Comparison of ENCODE assay signal across 23 cellular contexts in genomic region chr12:96444403-96444802, GRCh38. TPM values are rescaled to one million over a fixed set of nuclear protein-coding genes. Genes with fewer than 3 reads are reported as not detected.
DNase-seq lines count a peak whose midpoint lies in the region; ATAC-seq, FAIRE-seq and TF ChIP-seq lines count a peak whose summit lies in the region.
"Had no signal": no experiment of that assay in that cellular context is flagged by ENCODE, and none has a peak within 500 bp of the region (broad histone marks: within the 10 kb centered on the region; RNA-seq: fewer than 3 reads in every experiment).

No MANE protein-coding gene starts in this region.

- no peak overlapping the region for H3K4me3 Mint-ChIP-seq in activated naive CD8-positive, alpha-beta T cell
- H3K4me3 Mint-ChIP-seq in activated naive CD8-positive, alpha-beta T cell treated with anti-CD3 and anti-CD28 coated beads, Interleukin-2, amount 50 U/mL, for 24 hours: no peak overlapping the region
- peak overlapping the region; percentile 54 for H3K4me3 Mint-ChIP-seq in stimulated activated effector memory CD8-positive, alpha-beta T cell treated with anti-CD3 and anti-CD28 coated beads, Interleukin-12 subunit alpha, Interleukin-12 subunit beta, amount 100 ng/mL, for 72 hours
- H3K4me3 Mint-ChIP-seq: IgD-negative memory B cell, mesothelial cell of epicardium, neural crest cell had no signal

- POLR2A ChIA-PET in RWPE1 (lab: Yijun Ruan, JAX; ENCODE audit: low non-redundant PET) (no interaction called here), endothelial cell of umbilical vein (lab: Charles Lee) (interaction anchor here (0.7 to 4.9 kb wide), 5 partner anchors 8 to 45 kb away, joined by 3 to 85 read pairs (median 31); partner anchors contain the start of gene CDK17)

- H3K27ac ChIP-seq in RWPE1: peak overlapping the region; percentile 76
- peak overlapping the region; percentile 96 for H3K27ac ChIP-seq in endothelial cell of umbilical vein (ENCODE audit: insufficient read depth, low read depth, low read length)
- H3K27ac ChIP-seq: coronary artery had no signal

- no peak overlapping the region for H3K4me2 ChIP-seq in endothelial cell of umbilical vein (ENCODE audit: insufficient read depth, low read length)
- H3K4me2 ChIP-seq: smooth muscle cell had no signal

- no peak overlapping the region for H3K4me3 ChIP-seq in endothelial cell of umbilical vein (replicated peaks in 1 of 3; ENCODE audit: insufficient read depth in 1 of 3, low read depth in 1 of 3, low read length in 3 of 3)
- H3K4me3 ChIP-seq: coronary artery, psoas muscle, smooth muscle cell had no signal

- peaks cover 57% of the 10 kb centered on the region for H3K4me1 ChIP-seq in endothelial cell of umbilical vein (ENCODE audit: control insufficient read depth, extremely low read depth, insufficient read depth, low read length)
- H3K4me1 ChIP-seq: psoas muscle had no signal

- H3K27ac Mint-ChIP-seq in activated naive CD8-positive, alpha-beta T cell: peak overlapping the region; percentile 41
- no peak overlapping the region for H3K27ac Mint-ChIP-seq in activated naive CD8-positive, alpha-beta T cell treated with anti-CD3 and anti-CD28 coated beads, Interleukin-2, amount 50 U/mL, for 24 hours
- no peak overlapping the region for H3K27ac Mint-ChIP-seq in stimulated activated effector memory CD8-positive, alpha-beta T cell treated with anti-CD3 and anti-CD28 coated beads, Interleukin-12 subunit alpha, Interleukin-12 subunit beta, amount 100 ng/mL, for 72 hours
- H3K27ac Mint-ChIP-seq: mesothelial cell of epicardium had no signal

- no peaks in the 10 kb centered on the region for H3K9me3 Mint-ChIP-seq in activated naive CD8-positive, alpha-beta T cell (ENCODE audit: low read depth)
- H3K9me3 Mint-ChIP-seq in activated naive CD8-positive, alpha-beta T cell treated with anti-CD3 and anti-CD28 coated beads, Interleukin-2, amount 50 U/mL, for 24 hours: peaks cover 7% of the 10 kb centered on the region
- no peaks in the 10 kb centered on the region for H3K9me3 Mint-ChIP-seq in stimulated activated effector memory CD8-positive, alpha-beta T cell treated with anti-CD3 and anti-CD28 coated beads, Interleukin-12 subunit alpha, Interleukin-12 subunit beta, amount 100 ng/mL, for 72 hours
- H3K9me3 Mint-ChIP-seq: mesothelial cell of epicardium had no signal

- no peak for FAIRE-seq in endothelial cell of umbilical vein (lab: Jason Lieb, UNC)
- FAIRE-seq: endometrium had no signal

- dilution Hi-C loops in endothelial cell of umbilical vein (cut with MboI; ENCODE audit: extremely low pct_ligation_motif_present, low sequenced_read_pairs): no loop called here

- CTCF ChIA-PET in RWPE1 (lab: Yijun Ruan, JAX): no interaction called here
- CTCF ChIA-PET in endothelial cell of umbilical vein (lab: Charles Lee): interaction anchor here (2.6 to 4.3 kb wide), 3 partner anchors 44 to 72 kb away, joined by 14 to 52 read pairs (median 25); partner anchors contain the start of gene CDK17

- H3K9me3 ChIP-seq in endothelial cell of umbilical vein (replicated peaks; ENCODE audit: control insufficient read depth, insufficient read depth, low read length): no peaks in the 10 kb centered on the region
- H3K9me3 ChIP-seq: psoas muscle had no signal

- no peaks in the 10 kb centered on the region for H3K27me3 Mint-ChIP-seq in activated naive CD8-positive, alpha-beta T cell
- H3K27me3 Mint-ChIP-seq in activated naive CD8-positive, alpha-beta T cell treated with anti-CD3 and anti-CD28 coated beads, Interleukin-2, amount 50 U/mL, for 24 hours: no peaks in the 10 kb centered on the region

- no peak for TF ChIP-seq POLR2A in endothelial cell of umbilical vein (IDR thresholded peaks at IDR 0.05; ENCODE audit: low read depth, low read length)

- H3K4me1 Mint-ChIP-seq in activated naive CD8-positive, alpha-beta T cell (ENCODE audit: low read depth): peaks cover 45% of the 10 kb centered on the region
- peaks cover 49% of the 10 kb centered on the region for H3K4me1 Mint-ChIP-seq in activated naive CD8-positive, alpha-beta T cell treated with anti-CD3 and anti-CD28 coated beads, Interleukin-2, amount 50 U/mL, for 24 hours
- peaks cover 32% of the 10 kb centered on the region for H3K4me1 Mint-ChIP-seq in stimulated activated effector memory CD8-positive, alpha-beta T cell treated with anti-CD3 and anti-CD28 coated beads, Interleukin-12 subunit alpha, Interleukin-12 subunit beta, amount 100 ng/mL, for 72 hours

- no peaks in the 10 kb centered on the region for H4K20me1 ChIP-seq in endothelial cell of umbilical vein (replicated peaks; ENCODE audit: control insufficient read depth, extremely low read depth, insufficient read depth, low read length)

- ATAC-seq in activated naive CD8-positive, alpha-beta T cell treated with anti-CD3 and anti-CD28 coated beads, Interleukin-2, amount 50 U/mL, for 24 hours: no peak
- no peak for ATAC-seq in stimulated activated effector memory CD8-positive, alpha-beta T cell treated with anti-CD3 and anti-CD28 coated beads, Interleukin-12 subunit alpha, Interleukin-12 subunit beta, amount 100 ng/mL, for 72 hours
- ATAC-seq in HG02852 (IDR thresholded peaks at IDR 0.05; ENCODE audit: unreplicated experiment): no peak
- ATAC-seq: activated CD4-positive, CD25-positive, alpha-beta regulatory T cell treated with anti-CD3 and anti-CD28 coated beads, Interleukin-2, amount 50 U/mL, for 24 hours; psoas muscle had no signal

- H3K36me3 Mint-ChIP-seq in activated naive CD8-positive, alpha-beta T cell: no peaks in the 10 kb centered on the region
- no peaks in the 10 kb centered on the region for H3K36me3 Mint-ChIP-seq in activated naive CD8-positive, alpha-beta T cell treated with anti-CD3 and anti-CD28 coated beads, Interleukin-2, amount 50 U/mL, for 24 hours (ENCODE audit: low read depth)
- no peaks in the 10 kb centered on the region for H3K36me3 Mint-ChIP-seq in stimulated activated effector memory CD8-positive, alpha-beta T cell treated with anti-CD3 and anti-CD28 coated beads, Interleukin-12 subunit alpha, Interleukin-12 subunit beta, amount 100 ng/mL, for 72 hours
- H3K36me3 Mint-ChIP-seq: mesothelial cell of epicardium had no signal

- TF ChIP-seq CTCF in RWPE1 (conservative IDR thresholded peaks at IDR 0.05; ENCODE audit: low read depth) (no peak), endothelial cell of umbilical vein (IDR thresholded peaks at IDR 0.05; ENCODE audit: extremely low read depth in 1 of 2, insufficient read depth in 1 of 2, low read depth in 1 of 2, low read length in 2 of 2) (no peak), GM20000 (IDR thresholded peaks at IDR 0.05; ENCODE audit: extremely low read depth, missing control alignments) (no peak)

- no peak overlapping the region for H2AFZ ChIP-seq in endothelial cell of umbilical vein (ENCODE audit: low read depth, low read length)

- no peaks in the 10 kb centered on the region for H3K9me1 ChIP-seq in endothelial cell of umbilical vein (replicated peaks; ENCODE audit: control insufficient read depth, extremely low read depth, insufficient read depth, low read length)

- peak overlapping the region; percentile 88 for H3K9ac ChIP-seq in endothelial cell of umbilical vein (replicated peaks; ENCODE audit: extremely low read depth, insufficient read depth, low read length)

- no TSS peak for BruUV-seq in endothelial cell of umbilical vein (replicated peaks; lab: Mats Ljungman, UMichigan)

- H3K27me3 ChIP-seq in endothelial cell of umbilical vein (ENCODE audit: control insufficient read depth in 2 of 2, insufficient read depth in 2 of 2, low read length in 2 of 2): no peaks in the 10 kb centered on the region

- intact Hi-C loops in endothelial cell of umbilical vein (cut with micrococcal nuclease): loop anchor here (10.0 kb wide), 1 partner anchor 700 kb away; no protein-coding TSS in a partner anchor

- H3K36me3 ChIP-seq in endothelial cell of umbilical vein (ENCODE audit: control insufficient read depth in 2 of 2, extremely low read depth in 1 of 2, insufficient read depth in 2 of 2, low read length in 2 of 2): peaks cover 0 to 4% of the 10 kb centered on the region in 2 experiments

- peaks cover 38% of the 10 kb centered on the region for H3K79me2 ChIP-seq in endothelial cell of umbilical vein (ENCODE audit: control insufficient read depth, insufficient read depth, low read length)

- DNase-seq in activated naive CD8-positive, alpha-beta T cell treated with anti-CD3 and anti-CD28 coated beads, Interleukin-2, amount 50 U/mL, for 24 hours: no peak
- DNase-seq in RWPE1 (ENCODE audit: low spot score): no peak
- DNase-seq in endothelial cell of umbilical vein (ENCODE audit: low read depth, low spot score): no peak
- DNase-seq in stimulated activated effector memory CD8-positive, alpha-beta T cell treated with anti-CD3 and anti-CD28 coated beads, Interleukin-12 subunit alpha, Interleukin-12 subunit beta, amount 100 ng/mL, for 72 hours (ENCODE audit: low spot score in 2 of 2): no peak
- no peak for DNase-seq in GM20000 (ENCODE audit: low spot score)
- no peak for DNase-seq in NCI-H1105 (lab: John Stamatoyannopoulos, UW)
- DNase-seq: activated naive CD4-positive, alpha-beta T cell treated with anti-CD3 and anti-CD28 coated beads, Interleukin-2, amount 50 U/mL, for 16 hours; DND-41; kidney glomerular epithelial cell; NCI-H1694 treated with DMSO at 0.1 percent for 48 hours; NCI-H82; psoas muscle; stimulated activated CD4-positive, alpha-beta T cell treated with anti-CD3 and anti-CD28 coated beads, Interleukin-4, amount 100 ng/mL, for 4 hours; T-helper 9 cell had no signal

TF ChIP-seq in endothelial cell of umbilical vein, 7 proteins besides CTCF, POLR2A, EP300 and RAD21 (continues in another document):
- no peak for TF ChIP-seq JUN (IDR thresholded peaks at IDR 0.05; ENCODE audit: borderline replicate concordance, insufficient read depth, insufficient read length, low read depth)
- TF ChIP-seq GATA2 (IDR thresholded peaks at IDR 0.05; ENCODE audit: insufficient read depth, insufficient read length, low read depth, low read length): no peak

RNA-seq across cellular contexts. Expression of gene CDK17, which starts 44.2 kb away (rescaled TPM):
- total RNA-seq in endothelial cell of umbilical vein: 176 and 193 TPM in 2 replicates
- 53.6 and 61.1 TPM in 2 replicates for polyA plus RNA-seq in endothelial cell of umbilical vein
- polyA plus RNA-seq in endothelial cell of umbilical vein (2011; cell fraction: cytosol; rRNA removed): 62.9 and 67.5 TPM in 2 replicates
- 180 and 190 TPM in 2 replicates for polyA plus RNA-seq in endothelial cell of umbilical vein (2011; cell fraction: nucleus; rRNA removed)
- polyA plus RNA-seq in endothelial cell of umbilical vein (2012): 76.5 and 115 TPM in 2 replicates
- polyA minus RNA-seq in endothelial cell of umbilical vein: 302 and 356 TPM in 2 replicates
- polyA minus RNA-seq in endothelial cell of umbilical vein (2011; cell fraction: cytosol; rRNA and poly(A)+ RNA removed): 32.8 TPM
- polyA minus RNA-seq in endothelial cell of umbilical vein (2011; cell fraction: nucleus; rRNA and poly(A)+ RNA removed): 1,081 and 1,155 TPM in 2 replicates

RNA-seq across cellular contexts. Expression of gene CFAP54, which starts 45.0 kb away (rescaled TPM):
- total RNA-seq in endothelial cell of umbilical vein: 21.5 and 26.9 TPM in 2 replicates
- 3.2 and 3.6 TPM in 2 replicates for polyA plus RNA-seq in endothelial cell of umbilical vein
- 2.2 and 3.3 TPM in 2 replicates for polyA plus RNA-seq in endothelial cell of umbilical vein (2011; cell fraction: cytosol; rRNA removed)
- polyA plus RNA-seq in endothelial cell of umbilical vein (2011; cell fraction: nucleus; rRNA removed): 38.2 and 38.5 TPM in 2 replicates
- 9.6 and 9.9 TPM in 2 replicates for polyA plus RNA-seq in endothelial cell of umbilical vein (2012)
- polyA minus RNA-seq in endothelial cell of umbilical vein: 56.8 and 67.7 TPM in 2 replicates
- polyA minus RNA-seq in endothelial cell of umbilical vein (2011; cell fraction: cytosol; rRNA and poly(A)+ RNA removed): not detected
- polyA minus RNA-seq in endothelial cell of umbilical vein (2011; cell fraction: nucleus; rRNA and poly(A)+ RNA removed): 189 and 243 TPM in 2 replicates
